ENCODE assay signal across 8 cellular contexts in genomic region chr5:43627028-43627427, GRCh38. TPM values are rescaled to one million over a fixed set of nuclear protein-coding genes. Genes with fewer than 3 reads are reported as not detected.
DNase-seq lines count a peak whose midpoint lies in the region; ATAC-seq and FAIRE-seq lines count a peak whose summit lies in the region.

No MANE protein-coding gene starts in this region.

- FAIRE-seq in HTR-8/SVneo (lab: Jason Lieb, UNC), result peak; percentile 55

- peaks cover 62% of the 10 kb centered on the region for H3K36me3 ChIP-seq in SJSA1

- no peak overlapping the region for H3K4me3 ChIP-seq in SJSA1

- no peak overlapping the region for H3K27ac ChIP-seq in SJSA1

- no peaks in the 10 kb centered on the region for H3K27me3 ChIP-seq in SJSA1 (replicated peaks)

- H3K4me1 ChIP-seq in SJSA1 (replicated peaks), result peaks cover 8% of the 10 kb centered on the region

- no peaks in the 10 kb centered on the region for H3K9me3 ChIP-seq in SJSA1 (replicated peaks)

- no peak for ATAC-seq in GM21825 (IDR thresholded peaks at IDR 0.05; ENCODE audit: unreplicated experiment)
- ATAC-seq in HG03196 (IDR thresholded peaks at IDR 0.05; ENCODE audit: unreplicated experiment), result no peak
- no peak for ATAC-seq in GM21786 (IDR thresholded peaks at IDR 0.05; ENCODE audit: unreplicated experiment)

- DNase-seq in DMS 273 treated with DMSO at 0.1 percent for 48 hours (lab: John Stamatoyannopoulos, UW) (peak; percentile 16), HTR-8/SVneo (ENCODE audit: insufficient read length, low spot score) (peak; percentile 68), SJSA1 (ENCODE audit: low read depth in 1 of 2, low spot score in 2 of 2) (peak; percentile 48 to 61), foreskin melanocyte (peak; percentile 54), stromal cell of bone marrow (ENCODE audit: low read depth) (peak; percentile 57)

RNA-seq across cellular contexts. Expression of gene NNT, which starts 24.0 kb away (rescaled TPM):
- 97.4 and 108 TPM in 2 replicates for total RNA-seq in SJSA1 (2014; rRNA removed; shearing (Covaris generic))

Comparison
In these comparisons a context has a peak if more than half of its experiments do, and no peak if none do; other contexts are left out.
1. DNase-seq: peak in every context shown above with its lines; median percentile 68 in HTR-8/SVneo; 57 in stromal cell of bone marrow; 54 in SJSA1; 54 in foreskin melanocyte; 16 in DMS 273 treated with DMSO at 0.1 percent for 48 hours.